14 cellular contexts compared by ENCODE assay signal in the genomic region with DNA sequence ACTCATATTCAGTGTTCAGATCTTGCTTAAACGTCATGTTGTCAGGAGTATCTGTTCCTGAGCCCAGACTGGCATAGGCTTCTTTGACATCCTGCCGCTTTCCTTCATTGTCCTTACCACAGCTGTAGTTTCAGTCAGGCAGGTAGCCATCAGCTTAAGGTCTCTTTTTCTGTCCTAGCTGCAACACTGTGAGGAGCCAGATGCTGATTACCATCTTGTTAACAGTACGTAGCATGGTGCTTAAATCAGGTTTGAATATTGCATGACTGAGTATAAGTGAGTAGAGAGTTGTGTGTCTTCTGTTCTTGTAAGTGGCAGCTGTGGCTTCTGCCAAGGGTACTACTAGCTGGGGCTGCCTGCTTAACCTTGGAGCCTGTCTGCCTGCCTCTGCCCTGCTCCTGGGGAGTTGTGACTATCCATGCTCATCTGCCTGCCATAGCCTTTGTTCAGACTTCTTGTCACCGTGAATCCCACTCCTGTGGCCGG.
A peak's percentile ranks its signal among the peaks of the same experiment; 100 is the strongest.
DNase-seq lines count a peak whose midpoint lies in the region; ATAC-seq and TF ChIP-seq lines count a peak whose summit lies in the region.
"Had no signal": no experiment of that assay in that cellular context is flagged by ENCODE, and none has a peak within 500 bp of the region (broad histone marks: within the 10 kb centered on the region; RNA-seq: fewer than 3 reads in every experiment).

No MANE protein-coding gene starts in this region.

- DNase-seq in H9 (peak; percentile 28), adipocyte (ENCODE audit: low read depth) (peak; percentile 9), islet precursor cell (peak; percentile 60), smooth muscle cell (lab: John Stamatoyannopoulos, UW; ENCODE audit: unreplicated experiment) (no peak), NCI-H526 treated with DMSO at 0.1 percent for 48 hours (lab: John Stamatoyannopoulos, UW) (no peak), ascending aorta (ENCODE audit: low spot score in 2 of 2) (no peak)
- DNase-seq: CD4-positive, alpha-beta T cell; cortex of kidney; naive thymus-derived CD4-positive, alpha-beta T cell; NCI-H1436; NK-92 treated with Interleukin-12 subunit alpha and Interleukin-12 subunit beta, amount 100 ng/mL, for 24 hours; SJCRH30 had no signal

- H3K4me2 ChIP-seq in H9 (ENCODE audit: insufficient read depth, insufficient read length, low read length) (no peak overlapping the region), smooth muscle cell (no peak overlapping the region)

- H3K9ac ChIP-seq in H9 (ENCODE audit: extremely low read depth, insufficient read length, low read length) (no peak overlapping the region), adipocyte (ENCODE audit: low read length) (no peak overlapping the region), smooth muscle cell (ENCODE audit: low read depth) (no peak overlapping the region)

- H3K4ac ChIP-seq in H9 (ENCODE audit: low read depth, low read length), result no peak overlapping the region

- H2AK5ac ChIP-seq in H9 (ENCODE audit: insufficient read length, low read length), result no peak overlapping the region

- H3K4me3 ChIP-seq in adipocyte (ENCODE audit: low read length), result no peak overlapping the region
- H3K4me3 ChIP-seq in smooth muscle cell, result no peak overlapping the region
- no peak overlapping the region for H3K4me3 ChIP-seq in ascending aorta
- H3K4me3 ChIP-seq: SJCRH30 had no signal

- H3K14ac ChIP-seq in H9 (ENCODE audit: insufficient read depth, low read length), result no peak overlapping the region

- peak overlapping the region in 1 of 2 experiments; percentile 35; a peak in 2 of 5 replicates for H3K4me3 Mint-ChIP-seq in H9
- H3K4me3 Mint-ChIP-seq: activated naive CD8-positive, alpha-beta T cell; CD4-positive, alpha-beta T cell; naive thymus-derived CD4-positive, alpha-beta T cell had no signal

- H2AFZ ChIP-seq in H9 (ENCODE audit: low read length), result no peak overlapping the region
- no peak overlapping the region for H2AFZ ChIP-seq in smooth muscle cell (ENCODE audit: low read depth)

- H3K18ac ChIP-seq in H9 (ENCODE audit: insufficient read length, low read depth, low read length), result no peak overlapping the region

- H3K23me2 ChIP-seq in H9 (ENCODE audit: insufficient read length, low read depth, low read length, poor library complexity, severe bottlenecking), result no peaks in the 10 kb centered on the region

- TF ChIP-seq CTCF in H9 (conservative IDR thresholded peaks at IDR 0.05), result no peak
- no peak for TF ChIP-seq CTCF in smooth muscle cell (IDR thresholded peaks at IDR 0.05; ENCODE audit: borderline replicate concordance, insufficient read depth, poor library complexity, severe bottlenecking)
- TF ChIP-seq CTCF in ascending aorta (IDR thresholded peaks at IDR 0.05), result no peak

- no peak overlapping the region for H2BK120ac ChIP-seq in H9 (ENCODE audit: low read depth, low read length, poor library complexity, severe bottlenecking)

- H3K27ac Mint-ChIP-seq in H9, result peak overlapping the region; percentile 94 to 96 (median 95)
- H3K27ac Mint-ChIP-seq: activated naive CD8-positive, alpha-beta T cell; CD4-positive, alpha-beta T cell had no signal

- H3F3A ChIP-seq in smooth muscle cell (ENCODE audit: low read depth), result no peaks in the 10 kb centered on the region

- no peak overlapping the region for H3T11ph ChIP-seq in H9 (ENCODE audit: low read length)

- H4K5ac ChIP-seq in H9 (ENCODE audit: insufficient read length, low read depth, low read length), result no peak overlapping the region

- intact Hi-C loops in ascending aorta (cut with DNase I), result no loop called here

- no peak overlapping the region for H2BK12ac ChIP-seq in H9 (ENCODE audit: insufficient read length, low read depth, low read length)

- H3K36me3 Mint-ChIP-seq in H9 (ENCODE audit: insufficient read depth in 1 of 3, low read depth in 3 of 3), result no peaks in the 10 kb centered on the region

- H3K27ac ChIP-seq in H9 (ENCODE audit: insufficient read length, low read depth, low read length), result no peak overlapping the region
- peak overlapping the region; percentile 58 for H3K27ac ChIP-seq in smooth muscle cell (ENCODE audit: low read depth)
- no peak overlapping the region for H3K27ac ChIP-seq in ascending aorta
- H3K27ac ChIP-seq: SJCRH30 had no signal

- H3K23ac ChIP-seq in H9 (ENCODE audit: insufficient read length, low read depth, low read length), result no peak overlapping the region

- no peak overlapping the region for H2BK20ac ChIP-seq in H9 (ENCODE audit: low read depth, low read length, poor library complexity, severe bottlenecking)

- H3K4me1 Mint-ChIP-seq in H9, result peaks cover 33 to 43% of the 10 kb centered on the region in 2 experiments

- H3K56ac ChIP-seq in H9 (ENCODE audit: insufficient read length, low read depth, low read length), result no peak overlapping the region

- H2BK15ac ChIP-seq in H9 (ENCODE audit: low read depth, low read length), result no peak overlapping the region

- no CpG with 5 or more reads among the region's 5 CpGs for WGBS in H9 (ENCODE audit: extremely low coverage, insufficient read length, low lambda C conversion rate)
- WGBS in smooth muscle cell (ENCODE audit: low lambda C conversion rate), result 59% methylated on average over 5 of the region's 5 CpGs

- no peak overlapping the region for H4K91ac ChIP-seq in H9 (ENCODE audit: insufficient read length, low read depth, low read length)

- H3K79me2 ChIP-seq in H9 (ENCODE audit: insufficient read depth, low read length) (no peaks in the 10 kb centered on the region), smooth muscle cell (ENCODE audit: low read depth) (peaks cover 6% of the 10 kb centered on the region)

- no peaks in the 10 kb centered on the region for H3K9me3 ChIP-seq in H9 (ENCODE audit: control insufficient read depth, low read depth, low read length)
- H3K9me3 ChIP-seq in adipocyte (ENCODE audit: control insufficient read depth, low read length), result no peaks in the 10 kb centered on the region
- no peaks in the 10 kb centered on the region for H3K9me3 ChIP-seq in smooth muscle cell (replicated peaks; ENCODE audit: low read depth)
- no peaks in the 10 kb centered on the region for H3K9me3 ChIP-seq in ascending aorta
- H3K9me3 ChIP-seq: SJCRH30 had no signal

- H3K36me3 ChIP-seq in adipocyte (ENCODE audit: control insufficient read depth, insufficient read depth, low read length, severe bottlenecking), result no peaks in the 10 kb centered on the region
- H3K36me3 ChIP-seq in smooth muscle cell (ENCODE audit: low read depth), result no peaks in the 10 kb centered on the region
- no peaks in the 10 kb centered on the region for H3K36me3 ChIP-seq in ascending aorta
- H3K36me3 ChIP-seq: SJCRH30 had no signal

- H4K20me1 ChIP-seq in H9 (ENCODE audit: control insufficient read depth, insufficient read depth, insufficient read length) (no peaks in the 10 kb centered on the region), smooth muscle cell (ENCODE audit: low read depth) (peaks cover 79% of the 10 kb centered on the region)

- ATAC-seq in HG03175 (IDR thresholded peaks at IDR 0.05; ENCODE audit: unreplicated experiment), result no peak
- ATAC-seq: naive thymus-derived CD4-positive, alpha-beta T cell had no signal

- H3K27me3 ChIP-seq in H9 (ENCODE audit: insufficient read depth, low read length) (no peaks in the 10 kb centered on the region), adipocyte (replicated peaks; ENCODE audit: control insufficient read depth, insufficient read depth, low read length) (no peaks in the 10 kb centered on the region), smooth muscle cell (ENCODE audit: low read depth) (no peaks in the 10 kb centered on the region), ascending aorta (no peaks in the 10 kb centered on the region)
- H3K27me3 ChIP-seq: SJCRH30 had no signal

- H3K79me1 ChIP-seq in H9 (ENCODE audit: insufficient read depth, low read depth, low read length, poor library complexity, severe bottlenecking), result no peaks in the 10 kb centered on the region

- no peaks in the 10 kb centered on the region for H3K9me3 Mint-ChIP-seq in H9
- H3K9me3 Mint-ChIP-seq: CD4-positive, alpha-beta T cell; naive thymus-derived CD4-positive, alpha-beta T cell had no signal

- H3K27me3 Mint-ChIP-seq in H9 (ENCODE audit: low read depth), result no peaks in the 10 kb centered on the region
- H3K27me3 Mint-ChIP-seq: activated naive CD8-positive, alpha-beta T cell; CD4-positive, alpha-beta T cell; naive thymus-derived CD4-positive, alpha-beta T cell had no signal

- H2BK5ac ChIP-seq in H9 (ENCODE audit: insufficient read length, low read length), result no peak overlapping the region

- H4K8ac ChIP-seq in H9 (replicated peaks; ENCODE audit: insufficient read length, low read depth, low read length), result no peak overlapping the region

- peaks cover 7% of the 10 kb centered on the region; the same call in 1 of the 2 replicates for H3K4me1 ChIP-seq in H9 (ENCODE audit: insufficient read depth, low read length)
- peaks cover 43% of the 10 kb centered on the region for H3K4me1 ChIP-seq in adipocyte (ENCODE audit: control insufficient read depth, insufficient read depth, low read length)
- peaks cover 21% of the 10 kb centered on the region for H3K4me1 ChIP-seq in smooth muscle cell (ENCODE audit: low read depth)
- no peaks in the 10 kb centered on the region for H3K4me1 ChIP-seq in ascending aorta

Comparison
In these comparisons a context has a peak if more than half of its experiments do, and no peak if none do; other contexts are left out.
1. DNase-seq: peak in H9 (single experiment), adipocyte (single experiment) and islet precursor cell (single experiment); none in smooth muscle cell (single experiment), NCI-H526 treated with DMSO at 0.1 percent for 48 hours (single experiment) and ascending aorta (0 of 2).